In genomic region chr1:2480986-2481364, GRCh38 we compare ENCODE assay signal across 20 cellular contexts. TPM values are rescaled to one million over a fixed set of nuclear protein-coding genes. Genes with fewer than 3 reads are reported as not detected.
DNase-seq lines count a peak whose midpoint lies in the region; ATAC-seq and TF ChIP-seq lines count a peak whose summit lies in the region.
"Had no signal": no experiment of that assay in that cellular context is flagged by ENCODE, and none has a peak within 500 bp of the region (broad histone marks: within the 10 kb centered on the region; RNA-seq: fewer than 3 reads in every experiment).

No MANE protein-coding gene starts in this region.

- no peaks in the 10 kb centered on the region for H3K9me3 Mint-ChIP-seq in activated B cell treated with CpG ODN at 0.5 μM for 24 hours
- H3K9me3 Mint-ChIP-seq in neural progenitor cell, result peaks cover 4% of the 10 kb centered on the region
- H3K9me3 Mint-ChIP-seq: CD4-positive, alpha-beta T cell had no signal

- POLR2A ChIA-PET in activated B cell treated with CpG ODN at 0.5 μM for 24 hours (lab: Charles Lee), result no interaction called here

- H3K27ac Mint-ChIP-seq in activated B cell treated with CpG ODN at 0.5 μM for 24 hours, result no peak overlapping the region
- no peak overlapping the region for H3K27ac Mint-ChIP-seq in neural progenitor cell
- H3K27ac Mint-ChIP-seq: CD4-positive, alpha-beta T cell had no signal

- no peaks in the 10 kb centered on the region for H3K27me3 ChIP-seq in prostate gland (replicated peaks; ENCODE audit: insufficient read depth)
- H3K27me3 ChIP-seq in neural progenitor cell, result no peaks in the 10 kb centered on the region
- H3K27me3 ChIP-seq: ascending aorta, ovary, spleen had no signal

- peak overlapping the region; percentile 52 to 69 for H3K27ac ChIP-seq in prostate gland
- no peak overlapping the region for H3K27ac ChIP-seq in neural progenitor cell
- H3K27ac ChIP-seq: ascending aorta, ovary had no signal

- H3F3A ChIP-seq in neural progenitor cell (ENCODE audit: low read depth), result no peaks in the 10 kb centered on the region

- no peaks in the 10 kb centered on the region for H3K36me3 ChIP-seq in prostate gland
- no peaks in the 10 kb centered on the region for H3K36me3 ChIP-seq in neural progenitor cell
- H3K36me3 ChIP-seq: ascending aorta, ovary, spleen had no signal

- no peak overlapping the region for H3K4me3 ChIP-seq in prostate gland
- no peak overlapping the region for H3K4me3 ChIP-seq in neural progenitor cell
- H3K4me3 ChIP-seq: ascending aorta, ovary, spleen had no signal

- H3K27me3 Mint-ChIP-seq in activated B cell treated with CpG ODN at 0.5 μM for 24 hours (no peaks in the 10 kb centered on the region), neural progenitor cell (ENCODE audit: insufficient read depth, low read depth) (peaks cover 5% of the 10 kb centered on the region)
- H3K27me3 Mint-ChIP-seq: CD4-positive, alpha-beta T cell had no signal

- H3K79me2 ChIP-seq in neural progenitor cell (ENCODE audit: low read depth), result no peaks in the 10 kb centered on the region

- H3K4me1 ChIP-seq in prostate gland (replicated peaks) (peaks cover 14% of the 10 kb centered on the region), neural progenitor cell (peaks cover 22% of the 10 kb centered on the region)
- H3K4me1 ChIP-seq: ascending aorta had no signal

- no peak overlapping the region for H2AFZ ChIP-seq in neural progenitor cell (replicated peaks)

- H3K4me3 Mint-ChIP-seq in activated B cell treated with CpG ODN at 0.5 μM for 24 hours (no peak overlapping the region), neural progenitor cell (no peak overlapping the region)
- H3K4me3 Mint-ChIP-seq: CD4-positive, alpha-beta T cell had no signal

- H3K9me3 ChIP-seq in prostate gland, result no peaks in the 10 kb centered on the region
- no peaks in the 10 kb centered on the region for H3K9me3 ChIP-seq in neural progenitor cell (ENCODE audit: low read depth)
- H3K9me3 ChIP-seq: ascending aorta, ovary, spleen had no signal

- no peak for TF ChIP-seq POLR2A in prostate gland (IDR thresholded peaks at IDR 0.05)

- H4K20me1 ChIP-seq in neural progenitor cell (ENCODE audit: low read depth), result no peaks in the 10 kb centered on the region

- no peak overlapping the region for H3K4me2 ChIP-seq in neural progenitor cell

- no peaks in the 10 kb centered on the region for H3K36me3 Mint-ChIP-seq in activated B cell treated with CpG ODN at 0.5 μM for 24 hours (ENCODE audit: low read depth)
- H3K36me3 Mint-ChIP-seq in neural progenitor cell, result no peaks in the 10 kb centered on the region

- peak; percentile 31 for ATAC-seq in activated B cell treated with CpG ODN at 0.5 μM for 24 hours (ENCODE audit: low read depth)
- ATAC-seq: stimulated activated naive CD8-positive, alpha-beta T cell treated with anti-CD3 and anti-CD28 coated beads, Interleukin-15, Interleukin-2, amounts not matched to agents 100 U/mL and 50 U/mL, for 24 hours had no signal

- CTCF ChIA-PET in activated B cell treated with CpG ODN at 0.5 μM for 24 hours (lab: Charles Lee), result interaction anchor here (0.7 kb wide), 1 partner anchor 286 kb away, joined by 3 read pairs; the partner anchor contains the start of gene FAAP20

- no peak for TF ChIP-seq CTCF in activated B cell treated with CpG ODN at 0.5 μM for 24 hours (IDR thresholded peaks at IDR 0.05)
- TF ChIP-seq CTCF in prostate gland (IDR thresholded peaks at IDR 0.05), result no peak
- TF ChIP-seq CTCF in neural progenitor cell (IDR thresholded peaks at IDR 0.05), result no peak

- H3K4me1 Mint-ChIP-seq in activated B cell treated with CpG ODN at 0.5 μM for 24 hours, result peaks cover 9% of the 10 kb centered on the region
- H3K4me1 Mint-ChIP-seq in neural progenitor cell, result peaks cover 7% of the 10 kb centered on the region

- 76% methylated on average over 12 of the region's 12 CpGs for WGBS in prostate gland

- H3K9ac ChIP-seq in neural progenitor cell, result no peak overlapping the region

- intact Hi-C loops in activated B cell treated with CpG ODN at 0.5 μM for 24 hours (cut with micrococcal nuclease) (no loop called here), prostate gland (cut with DNase I) (no loop called here)

- DNase-seq in DMS79 treated with DMSO at 0.1 percent for 48 hours (lab: John Stamatoyannopoulos, UW) (peak; percentile 83), NCI-H1092 treated with DMSO at 0.1 percent for 48 hours (lab: John Stamatoyannopoulos, UW) (peak; percentile 55), activated B cell treated with CpG ODN at 0.5 μM for 24 hours (no peak), prostate gland (ENCODE audit: low spot score) (peak; percentile 61), DMS153 (lab: John Stamatoyannopoulos, UW) (no peak), neural progenitor cell (ENCODE audit: low spot score) (no peak), cerebellar cortex (ENCODE audit: low spot score) (no peak)
- DNase-seq: activated gamma-delta T cell treated with Interleukin-2 at 50 U/mL for 16 hours; CD4-positive, alpha-beta T cell; cortex of kidney; head of caudate nucleus; NCI-H524 treated with DMSO at 0.1 percent for 48 hours; ovary; PC-3; spleen; stimulated activated naive CD8-positive, alpha-beta T cell treated with anti-CD3 and anti-CD28 coated beads, Interleukin-15, Interleukin-2, amounts not matched to agents 100 U/mL and 50 U/mL, for 24 hours; SW 1271 had no signal

RNA-seq across cellular contexts. Expression of gene PLCH2, which starts 4.9 kb away (rescaled TPM):
- 6.0 and 6.1 TPM in 2 replicates for total RNA-seq in activated B cell treated with CpG ODN at 0.5 μM for 24 hours
- 10 to 100 TPM; 29.8 to 41.0 TPM for total RNA-seq in prostate gland
- total RNA-seq in neural progenitor cell (ENCODE audit: low replicate concordance), result 0.54 and 2.0 TPM in 2 replicates
- total RNA-seq: ascending aorta had no signal

RNA-seq across cellular contexts. Expression of gene PANK4, which starts 45.4 kb away (rescaled TPM):
- total RNA-seq in activated B cell treated with CpG ODN at 0.5 μM for 24 hours, result 43.1 and 54.0 TPM in 2 replicates
- total RNA-seq in prostate gland, result 10 to 100 TPM; 27.0 to 69.5 TPM
- total RNA-seq in neural progenitor cell (ENCODE audit: low replicate concordance), result 30.6 and 53.9 TPM in 2 replicates

RNA-seq across cellular contexts. Expression of gene HES5, which starts 49.1 kb away (rescaled TPM):
- not detected in 2 replicates for total RNA-seq in activated B cell treated with CpG ODN at 0.5 μM for 24 hours
- total RNA-seq in prostate gland, result 1 to 10 TPM in 1 of 2 donors, not detected in 1; 2.6 TPM
- 6.4 and 28.2 TPM in 2 replicates for total RNA-seq in neural progenitor cell (ENCODE audit: low replicate concordance)
- total RNA-seq: ascending aorta; CD4-positive, alpha-beta T cell; epithelial cell of proximal tubule; mononuclear cell had no signal

Comparison
In these comparisons a context has a peak if more than half of its experiments do, and no peak if none do; other contexts are left out.
1. DNase-seq: peak in DMS79 treated with DMSO at 0.1 percent for 48 hours (single experiment), NCI-H1092 treated with DMSO at 0.1 percent for 48 hours (single experiment) and prostate gland (single experiment); none in activated B cell treated with CpG ODN at 0.5 μM for 24 hours (single experiment), DMS153 (single experiment), neural progenitor cell (single experiment) and cerebellar cortex (single experiment).